In the genomic region with DNA sequence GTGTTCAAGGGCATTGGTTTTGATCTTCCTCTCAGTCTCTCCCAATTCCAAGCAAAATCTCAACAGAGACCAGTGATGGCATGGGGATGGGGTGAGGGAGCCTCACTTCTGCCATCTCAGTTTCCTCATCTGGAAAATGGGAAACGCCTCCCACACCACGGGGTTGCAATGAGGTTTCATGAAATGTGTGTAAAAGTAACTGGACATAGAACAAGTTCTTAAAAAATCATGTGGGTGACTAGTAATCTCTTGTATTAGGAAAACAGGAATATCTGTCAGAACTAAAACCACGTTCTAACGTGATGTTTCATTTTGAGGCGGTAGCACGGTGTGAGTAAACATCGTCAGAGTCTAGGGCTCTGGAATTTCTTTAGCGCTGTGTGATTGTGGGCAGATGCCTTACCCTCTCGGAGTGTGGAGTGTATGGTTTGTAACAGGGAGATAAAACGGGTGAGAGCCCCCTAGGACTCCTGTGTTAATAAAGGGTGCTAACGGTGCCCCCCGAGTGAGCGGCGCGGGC, we compare ENCODE assay signal across 8 cellular contexts. TPM values are rescaled to one million over a fixed set of nuclear protein-coding genes. Genes with fewer than 3 reads are reported as not detected.
DNase-seq lines count a peak whose midpoint lies in the region; ATAC-seq, FAIRE-seq and TF ChIP-seq lines count a peak whose summit lies in the region.

No MANE protein-coding gene starts in this region.

- H3K9me3 ChIP-seq in A549, result no peaks in the 10 kb centered on the region
- H3K9me3 ChIP-seq in HepG2 (ENCODE audit: low read length), result no peaks in the 10 kb centered on the region
- H3K9me3 ChIP-seq in transverse colon, result no peaks in the 10 kb centered on the region

- peak; percentile 65 for ATAC-seq in A549
- ATAC-seq in GM18873 (IDR thresholded peaks at IDR 0.05; ENCODE audit: low FRiP score, unreplicated experiment), result peak; percentile 31
- ATAC-seq in HG03432 (IDR thresholded peaks at IDR 0.05; ENCODE audit: unreplicated experiment), result peak; percentile 42
- no peak for ATAC-seq in HepG2

- in situ Hi-C loops in HepG2 (cut with HindIII; ENCODE audit: extremely low pct_ligation_motif_present, low pct_unique_long_range_greater_than_20kb) (loop anchor here (10.0 kb wide), 1 partner anchor 161 kb away; no protein-coding TSS in a partner anchor), transverse colon (cut with MboI; ENCODE audit: low pct_ligation_motif_present in 1 of 4, low pct_unique_long_range_greater_than_20kb in 1 of 4, low sequenced_read_pairs in 3 of 4) (loop anchor here in 1 of 4 donors (25.0 kb wide), 1 partner anchor 983 kb away; no protein-coding TSS in a partner anchor)

- FAIRE-seq in A549 (lab: Jason Lieb, UNC) (no peak), HepG2 (lab: Jason Lieb, UNC) (no peak)

- CTCF ChIA-PET in A549 (lab: Yijun Ruan, JAX) (interaction anchor here (0.9 to 2.1 kb wide), 3 partner anchors 9 to 434 kb away, joined by 3 to 4 read pairs (median 3); no protein-coding TSS in a partner anchor), HepG2 (lab: Yijun Ruan, JAX; ENCODE audit: low intra/inter-chr PET ratio, low total read pairs) (interaction anchor here (0.8 kb wide), 1 partner anchor 434 kb away, joined by 3 read pairs; no protein-coding TSS in a partner anchor)

- DNase-seq in A549 (ENCODE audit: low read depth in 1 of 2, low spot score in 1 of 2) (peak in 1 of 2 experiments; percentile 9), amniotic epithelial cell (ENCODE audit: low read depth) (peak; percentile 75), HepG2 (ENCODE audit: low spot score) (no peak), transverse colon (no peak), head of caudate nucleus (no peak), D341Med (ENCODE audit: low spot score) (no peak)

- H3K9ac ChIP-seq in HepG2 (ENCODE audit: insufficient read depth, low read depth, low read length), result peak overlapping the region; percentile 55; the same call in 1 of the 2 replicates

- no peaks in the 10 kb centered on the region for H4K20me1 ChIP-seq in HepG2 (ENCODE audit: insufficient read depth, low read length)

- H2AFZ ChIP-seq in HepG2 (ENCODE audit: low read length), result peak overlapping the region; percentile 80

- H3K4me3 ChIP-seq in A549 (peak overlapping the region; percentile 77), HepG2 (replicated peaks in 1 of 3; ENCODE audit: insufficient read depth in 1 of 3, low read depth in 2 of 3, low read length in 3 of 3) (peak overlapping the region; percentile 69 to 88 (median 69)), transverse colon (peak overlapping the region; percentile 1 to 83 (median 74))

- intact Hi-C loops in HepG2 (cut with micrococcal nuclease; ENCODE audit: unreplicated experiment) (loop anchor here (5.0 kb wide), 1 partner anchor 168 kb away; the partner anchor contains the start of genes LEPR and LEPROT), transverse colon (cut with DNase I; ENCODE audit: low total_unique reads) (no loop called here), head of caudate nucleus (cut with DNase I) (loop anchor here (10.0 kb wide), 1 partner anchor 61 kb away; no protein-coding TSS in a partner anchor)

- 1% methylated on average over 10 of the region's 15 CpGs for WGBS in A549 (ENCODE audit: missing lambda C conversion rate)
- 4% methylated on average over 8 of the region's 15 CpGs for WGBS in HepG2 (ENCODE audit: low lambda C conversion rate)
- WGBS in transverse colon (ENCODE audit: low coverage in 1 of 2), 2 donors, result 0 to 2% methylated on average over 4 to 15 of the region's 15 CpGs

- H3K27ac ChIP-seq in A549 (peak overlapping the region; percentile 76 to 85), HepG2 (ENCODE audit: extremely low read length, insufficient read depth, low read length) (no peak overlapping the region), transverse colon (peak overlapping the region in 1 of 4 donors; percentile 37)

- TF ChIP-seq CTCF in A549 (IDR thresholded peaks at IDR 0.05) (no peak), HepG2 (CRISPR knock-in tag; IDR thresholded peaks at IDR 0.05) (no peak), transverse colon (IDR thresholded peaks at IDR 0.05) (no peak)

- no peak for TF ChIP-seq RAD21 in A549 (conservative IDR thresholded peaks at IDR 0.05 in 1 of 2, IDR thresholded peaks at IDR 0.05 in 1 of 2)
- TF ChIP-seq RAD21 in HepG2 (CRISPR knock-in tag; IDR thresholded peaks at IDR 0.05), result no peak

- TF ChIP-seq EP300 in A549 (IDR thresholded peaks at IDR 0.05), result no peak
- TF ChIP-seq EP300 in HepG2 (IDR thresholded peaks at IDR 0.05; ENCODE audit: low read depth in 2 of 2, low read length in 2 of 2), result no peak
- TF ChIP-seq EP300 in HepG2 (CRISPR knock-in tag; IDR thresholded peaks at IDR 0.05; ENCODE audit: borderline replicate concordance), result no peak
- TF ChIP-seq EP300 in transverse colon (IDR thresholded peaks at IDR 0.05; ENCODE audit: low read depth), result no peak

- H3K36me3 ChIP-seq in HepG2 (replicated peaks in 1 of 2; ENCODE audit: control insufficient read depth in 1 of 2, insufficient read depth in 2 of 2, low read length in 2 of 2), result no peaks in the 10 kb centered on the region
- no peaks in the 10 kb centered on the region for H3K36me3 ChIP-seq in transverse colon

- H3K27me3 ChIP-seq in HepG2 (ENCODE audit: control insufficient read depth in 1 of 2, insufficient read depth in 2 of 2, low read length in 2 of 2), result no peaks in the 10 kb centered on the region; a peak in 1 of 5 replicates
- H3K27me3 ChIP-seq in transverse colon, result peaks cover 9% of the 10 kb centered on the region

- H3K79me2 ChIP-seq in HepG2 (ENCODE audit: insufficient read depth, low read length), result no peaks in the 10 kb centered on the region

- peak overlapping the region; percentile 99 for H3K4me2 ChIP-seq in A549
- H3K4me2 ChIP-seq in HepG2 (ENCODE audit: low read depth, low read length), result peak overlapping the region; percentile 93

- TF ChIP-seq POLR2A in A549 (IDR thresholded peaks at IDR 0.05; ENCODE audit: low read length) (no peak), HepG2 (IDR thresholded peaks at IDR 0.05; ENCODE audit: insufficient read depth in 1 of 2, low read depth in 2 of 2, low read length in 2 of 2) (no peak; a peak in 1 of 4 replicates), transverse colon (IDR thresholded peaks at IDR 0.05) (no peak)

- BruUV-seq in HepG2 (replicated peaks; lab: Mats Ljungman, UMichigan), result no TSS peak

- POLR2A ChIA-PET in A549 (lab: Yijun Ruan, JAX), result interaction anchor here (1.7 kb wide), 1 partner anchor 166 kb away, joined by 6 read pairs; the partner anchor contains the start of genes LEPR and LEPROT
- POLR2A ChIA-PET in HepG2 (lab: Yijun Ruan, JAX), result interaction anchor here (0.8 to 1.7 kb wide), 2 partner anchors 12 to 17 kb away, joined by 4 to 6 read pairs; no protein-coding TSS in a partner anchor

- H3K4me1 ChIP-seq in A549, result peaks cover 10% of the 10 kb centered on the region
- H3K4me1 ChIP-seq in HepG2 (ENCODE audit: insufficient read depth, low read length), result peaks cover 22% of the 10 kb centered on the region
- peaks cover 0 to 17% (median 14%) of the 10 kb centered on the region in 4 donors for H3K4me1 ChIP-seq in transverse colon

TF ChIP-seq in A549, 52 proteins besides CTCF, POLR2A, EP300 and RAD21 (continues in another document):
- peak; percentile 60 for TF ChIP-seq ZFP36 (IDR thresholded peaks at IDR 0.05; ENCODE audit: borderline replicate concordance, partially characterized antibody)
- peak; percentile 44; the same call in 1 of the 2 replicates for TF ChIP-seq PHF8 (IDR thresholded peaks at IDR 0.05; ENCODE audit: borderline replicate concordance, low read depth)
- TF ChIP-seq TP53 (CRISPR knock-in tag; IDR thresholded peaks at IDR 0.05), result no peak
- no peak for TF ChIP-seq JUNB (IDR thresholded peaks at IDR 0.05)

TF ChIP-seq in HepG2, 621 proteins besides CTCF, POLR2A, EP300 and RAD21 (continues in another document):
- TF ChIP-seq GATAD1 (CRISPR knock-in tag; IDR thresholded peaks at IDR 0.05) (no peak), TBX2 (CRISPR knock-in tag; IDR thresholded peaks at IDR 0.05; ENCODE audit: borderline replicate concordance) (0 out of 2 replicates have a peak, but pooled peaks have one; percentile 12), MEF2D (CRISPR knock-in tag; IDR thresholded peaks at IDR 0.05) (no peak), GLI4 (CRISPR knock-in tag; IDR thresholded peaks at IDR 0.05; ENCODE audit: borderline replicate concordance) (no peak), REPIN1 (CRISPR knock-in tag; IDR thresholded peaks at IDR 0.05; ENCODE audit: borderline replicate concordance, low read depth) (no peak), ZMYM3 (CRISPR knock-in tag; IDR thresholded peaks at IDR 0.05) (peak; percentile 75), ZNF782 (CRISPR knock-in tag; IDR thresholded peaks at IDR 0.05; ENCODE audit: borderline replicate concordance) (no peak)

RNA-seq across cellular contexts. Expression of gene DNAJC6, which starts 55.5 kb away (rescaled TPM):
- polyA plus RNA-seq in A549 (2011; rRNA removed), result 5.0 and 6.6 TPM in 2 replicates
- 1.8 and 2.3 TPM in 2 replicates for polyA plus RNA-seq in A549 (2012; cell fraction: cytosol; rRNA removed)
- polyA plus RNA-seq in A549 (2012; cell fraction: nucleus; rRNA removed), result 1.9 and 2.7 TPM in 2 replicates
- 2.8 to 3.0 TPM (median 2.9 TPM) in 3 replicates for polyA plus RNA-seq in A549 (2017; fragmentation: RNase III; extraction: RNeasy Plus Mini Kit Qiagen cat#74134 plus additional on column Dnase treatment)
- polyA minus RNA-seq in A549 (2011; rRNA and poly(A)+ RNA removed), result 6.5 and 8.3 TPM in 2 replicates
- total RNA-seq in HepG2 (2016; rRNA removed; fragmentation: Illumina TruSeq; extraction: Trizol), result 0.80 and 1.0 TPM in 2 replicates
- 4.0 and 4.8 TPM in 2 replicates for total RNA-seq in HepG2 (2016; cell fraction: cytosol; rRNA removed; fragmentation: Illumina TruSeq; extraction: Trizol; ENCODE audit: low read depth)
- total RNA-seq in HepG2 (2016; cell fraction: insoluble cytoplasmic fraction; rRNA removed; fragmentation: Illumina TruSeq; extraction: Trizol), result 0.85 and 1.1 TPM in 2 replicates
- total RNA-seq in HepG2 (2016; cell fraction: membrane; rRNA removed; fragmentation: Illumina TruSeq; extraction: Trizol), result 0.76 and 0.93 TPM in 2 replicates
- 1.1 and 2.3 TPM in 2 replicates for total RNA-seq in HepG2 (2016; cell fraction: nucleus; rRNA removed; fragmentation: Illumina TruSeq; extraction: Trizol)
- polyA plus RNA-seq in HepG2 (2011; rRNA removed), result 1.6 and 1.7 TPM in 2 replicates
- polyA plus RNA-seq in HepG2 (2011; cell fraction: cytosol; rRNA removed), result 0.83 and 1.2 TPM in 2 replicates
- 1.6 TPM in 2 replicates for polyA plus RNA-seq in HepG2 (2011; cell fraction: nucleus; rRNA removed)
- polyA plus RNA-seq in HepG2 (2012), result 1.7 and 1.9 TPM in 2 replicates
- 0.08 and 0.09 TPM in 2 replicates for polyA plus RNA-seq in HepG2 (2016; cell fraction: cytosol; fragmentation: Illumina TruSeq; extraction: Trizol; ENCODE audit: low read depth)
- 0.67 and 0.83 TPM in 2 replicates for polyA plus RNA-seq in HepG2 (2016; cell fraction: insoluble cytoplasmic fraction; fragmentation: Illumina TruSeq; extraction: Trizol; ENCODE audit: low read depth)
- 0.14 and 0.23 TPM in 2 replicates for polyA plus RNA-seq in HepG2 (2016; cell fraction: membrane; fragmentation: Illumina TruSeq; extraction: Trizol; ENCODE audit: low read depth)
- polyA plus RNA-seq in HepG2 (2016; cell fraction: nucleus; fragmentation: Illumina TruSeq; extraction: Trizol; ENCODE audit: insufficient read depth, low read depth), result 0.53 and 0.74 TPM in 2 replicates
- polyA minus RNA-seq in HepG2 (2011; rRNA and poly(A)+ RNA removed; ENCODE audit: low replicate concordance), result 3.0 and 12.8 TPM in 2 replicates
- polyA minus RNA-seq in HepG2 (2011; cell fraction: cytosol; rRNA and poly(A)+ RNA removed), result 1.3 and 3.2 TPM in 2 replicates
- 4.9 and 6.8 TPM in 2 replicates for polyA minus RNA-seq in HepG2 (2011; cell fraction: nucleus; rRNA and poly(A)+ RNA removed)
- total RNA-seq in transverse colon, result 1 to 10 TPM in 3 of 4 donors, under 1 TPM in 1; 0.40 to 2.7 (median 1.7) TPM

Comparison
In these comparisons a context has a peak if more than half of its experiments do, and no peak if none do; other contexts are left out.
1. Of the 38 proteins assayed by ChIP-seq in both HepG2 and A549: peak only in HepG2: none; only in A549: none; in both: KDM1A, PHF8 and ZFP36; in neither: 35.